ENCODE assay signal across 31 cellular contexts in the genomic region with DNA sequence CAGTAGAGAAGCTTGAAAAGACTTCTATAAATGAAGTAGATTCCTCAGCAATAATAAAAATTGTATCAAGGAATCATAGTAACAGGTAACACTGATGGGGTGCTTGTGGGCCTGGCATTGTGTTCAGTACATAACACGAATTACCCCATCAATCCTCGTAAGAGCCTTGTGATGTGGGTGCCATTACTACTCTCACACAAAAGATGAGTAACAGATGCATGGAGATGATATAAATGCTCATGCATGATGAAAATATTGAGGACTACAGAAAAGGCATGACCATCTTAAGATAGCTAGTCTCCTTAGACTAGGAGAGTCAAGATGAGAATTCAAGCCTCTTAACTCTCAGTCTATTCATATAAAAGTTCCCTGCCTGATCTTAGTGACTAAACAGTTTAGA.
"Had no signal": no experiment of that assay in that cellular context is flagged by ENCODE, and none has a peak within 500 bp of the region (broad histone marks: within the 10 kb centered on the region; RNA-seq: fewer than 3 reads in every experiment).

No MANE protein-coding gene starts in this region.

- H3K9me3 Mint-ChIP-seq: naive thymus-derived CD8-positive, alpha-beta T cell; natural killer cell treated with Interleukin-12 subunit alpha and Interleukin-12 subunit beta and Interleukin-15 and Interleukin-18, amount 100 ng/mL, for 72 hours; stimulated activated memory B cell treated with anti-CD40 and anti-IgM and Interleukin-4, amounts not matched to agents 10 μg/mL and 1 μg/mL and 100 μg/mL, for 72 hours; stimulated activated naive CD8-positive, alpha-beta T cell treated with anti-CD3 and anti-CD28 coated beads, Interleukin-15, amount 100 ng/mL, for 72 hours; type B pancreatic cell had no signal

- H3K9me3 ChIP-seq: ovary, psoas muscle, right lobe of liver, sigmoid colon, spleen, suprapubic skin, testis, tibial artery, transverse colon, upper lobe of right lung, uterus had no signal

- H2AFZ ChIP-seq: neural progenitor cell, parathyroid adenoma had no signal

- H3K27ac Mint-ChIP-seq: naive thymus-derived CD8-positive, alpha-beta T cell; natural killer cell treated with Interleukin-12 subunit alpha and Interleukin-12 subunit beta and Interleukin-15 and Interleukin-18, amount 100 ng/mL, for 72 hours; neural progenitor cell; progenitor cell of endocrine pancreas; stimulated activated memory B cell treated with anti-CD40 and anti-IgM and Interleukin-4, amounts not matched to agents 10 μg/mL and 1 μg/mL and 100 μg/mL, for 72 hours; stimulated activated naive CD8-positive, alpha-beta T cell treated with anti-CD3 and anti-CD28 coated beads, Interleukin-15, amount 100 ng/mL, for 72 hours; type B pancreatic cell had no signal

- H3K27ac ChIP-seq: neural progenitor cell, ovary, parathyroid adenoma, psoas muscle, right lobe of liver, spleen, suprapubic skin, testis, tibial artery, transverse colon, upper lobe of right lung, uterus had no signal

- H3K27me3 Mint-ChIP-seq: progenitor cell of endocrine pancreas; stimulated activated memory B cell treated with anti-CD40 and anti-IgM and Interleukin-4, amounts not matched to agents 10 μg/mL and 1 μg/mL and 100 μg/mL, for 72 hours; type B pancreatic cell had no signal

- H3K4me1 ChIP-seq: neural progenitor cell, parathyroid adenoma, psoas muscle, right lobe of liver, spleen, testis, uterus had no signal

- H3K36me3 ChIP-seq: neural progenitor cell, ovary, right lobe of liver, sigmoid colon, spleen, suprapubic skin, tibial artery, transverse colon, upper lobe of right lung, uterus had no signal

- H3K4me2 ChIP-seq: neural progenitor cell had no signal

- H3K4me3 ChIP-seq: neural progenitor cell, ovary, psoas muscle, right lobe of liver, sigmoid colon, spleen, suprapubic skin, testis, tibial artery, transverse colon, upper lobe of right lung, uterus had no signal

- H3K36me3 Mint-ChIP-seq: naive thymus-derived CD8-positive, alpha-beta T cell; natural killer cell treated with Interleukin-12 subunit alpha and Interleukin-12 subunit beta and Interleukin-15 and Interleukin-18, amount 100 ng/mL, for 72 hours; neural progenitor cell; stimulated activated memory B cell treated with anti-CD40 and anti-IgM and Interleukin-4, amounts not matched to agents 10 μg/mL and 1 μg/mL and 100 μg/mL, for 72 hours; type B pancreatic cell had no signal

- H3K79me2 ChIP-seq: parathyroid adenoma had no signal

- H3K4me3 Mint-ChIP-seq: naive thymus-derived CD8-positive, alpha-beta T cell; natural killer cell treated with Interleukin-12 subunit alpha and Interleukin-12 subunit beta and Interleukin-15 and Interleukin-18, amount 100 ng/mL, for 72 hours; neural progenitor cell; stimulated activated memory B cell treated with anti-CD40 and anti-IgM and Interleukin-4, amounts not matched to agents 10 μg/mL and 1 μg/mL and 100 μg/mL, for 72 hours; stimulated activated naive CD8-positive, alpha-beta T cell treated with anti-CD3 and anti-CD28 coated beads, Interleukin-15, amount 100 ng/mL, for 72 hours; type B pancreatic cell had no signal

- H3K9ac ChIP-seq: neural progenitor cell, parathyroid adenoma had no signal

- DNase-seq: naive thymus-derived CD8-positive, alpha-beta T cell; occipital lobe; ovary; posterior cingulate gyrus; psoas muscle; right cardiac atrium; right lobe of liver; sigmoid colon; small intestine; spleen; stimulated activated CD4-positive, alpha-beta T cell treated with anti-CD3 and anti-CD28 coated beads, Interleukin-12 subunit alpha, Interleukin-12 subunit beta, amount 100 ng/mL, for 4 hours; stimulated activated CD4-positive, alpha-beta T cell treated with anti-CD3 and anti-CD28 coated beads, Interleukin-1b, Interleukin-23, amount 100 ng/mL, for 48 hours; stimulated activated CD4-positive, alpha-beta T cell treated with anti-CD3 and anti-CD28 coated beads, Interleukin-4, amount 100 ng/mL, for 1 hour; stimulated activated CD4-positive, alpha-beta T cell treated with anti-CD3 and anti-CD28 coated beads, Interleukin-4, amount 100 ng/mL, for 4 hours; stimulated activated CD8-positive, alpha-beta memory T cell treated with anti-CD3 and anti-CD28 coated beads, Interleukin-4, amount 100 ng/mL, for 48 hours; stimulated activated naive CD4-positive, alpha-beta T cell; stimulated activated naive CD8-positive, alpha-beta T cell treated with anti-CD3 and anti-CD28 coated beads, Interleukin-15, amount 100 ng/mL, for 72 hours; stimulated activated naive CD8-positive, alpha-beta T cell treated with anti-CD3 and anti-CD28 coated beads, Interleukin-15, Interleukin-2, amounts not matched to agents 100 U/mL and 50 U/mL, for 24 hours; substantia nigra; testis; tibial artery; transverse colon; upper lobe of right lung; uterus had no signal

- H3K27me3 ChIP-seq: neural progenitor cell, ovary, right lobe of liver, sigmoid colon, spleen, suprapubic skin, testis, tibial artery, transverse colon, upper lobe of right lung, uterus had no signal

- H3K4me1 Mint-ChIP-seq: naive thymus-derived CD8-positive, alpha-beta T cell; stimulated activated memory B cell treated with anti-CD40 and anti-IgM and Interleukin-4, amounts not matched to agents 10 μg/mL and 1 μg/mL and 100 μg/mL, for 72 hours; stimulated activated naive CD8-positive, alpha-beta T cell treated with anti-CD3 and anti-CD28 coated beads, Interleukin-15, amount 100 ng/mL, for 72 hours had no signal

- ATAC-seq: naive thymus-derived CD8-positive, alpha-beta T cell; natural killer cell treated with Interleukin-12 subunit alpha and Interleukin-12 subunit beta and Interleukin-15 and Interleukin-18, amount 100 ng/mL, for 72 hours; psoas muscle; right cardiac atrium; right lobe of liver; stimulated activated memory B cell treated with anti-CD40 and anti-IgM and Interleukin-4, amounts not matched to agents 10 μg/mL and 1 μg/mL and 100 μg/mL, for 72 hours; stimulated activated naive CD8-positive, alpha-beta T cell treated with anti-CD3 and anti-CD28 coated beads, Interleukin-15, amount 100 ng/mL, for 72 hours; stimulated activated naive CD8-positive, alpha-beta T cell treated with anti-CD3 and anti-CD28 coated beads, Interleukin-15, Interleukin-2, amounts not matched to agents 100 U/mL and 50 U/mL, for 24 hours; upper lobe of right lung had no signal
